19 cellular contexts compared by ENCODE assay signal in genomic region chr5:67393211-67393610, GRCh38.
"Had no signal": no experiment of that assay in that cellular context is flagged by ENCODE, and none has a peak within 500 bp of the region (broad histone marks: within the 10 kb centered on the region; RNA-seq: fewer than 3 reads in every experiment).

No MANE protein-coding gene starts in this region.

- H3K4me3 Mint-ChIP-seq: activated CD4-positive, alpha-beta T cell treated with anti-CD3 and anti-CD28 coated beads, Interleukin-2, amount 10 ng/mL, durations not matched to agents 7 days and 5 days; activated CD8-positive, alpha-beta T cell treated with anti-CD3 and anti-CD28 coated beads, Interleukin-2, amount 10 ng/mL, durations not matched to agents 7 days and 5 days; activated naive CD4-positive, alpha-beta T cell treated with anti-CD3 and anti-CD28 coated beads for 36 hours; activated naive CD8-positive, alpha-beta T cell treated with anti-CD3 and anti-CD28 coated beads, Interleukin-2, amount 50 U/mL, for 24 hours; activated T-cell treated with anti-CD3 and anti-CD28 coated beads, Interleukin-2, amount 50 U/mL, for 24 hours; brain; stimulated activated naive CD8-positive, alpha-beta T cell treated with anti-CD3 and anti-CD28 coated beads, Interleukin-15, Interleukin-2, amounts not matched to agents 100 ng/mL and 50 ng/mL, for 24 hours had no signal

- H3K4me1 Mint-ChIP-seq: activated CD4-positive, alpha-beta T cell treated with anti-CD3 and anti-CD28 coated beads, Interleukin-2, amount 10 ng/mL, durations not matched to agents 7 days and 5 days; activated naive CD8-positive, alpha-beta T cell treated with anti-CD3 and anti-CD28 coated beads, Interleukin-2, amount 50 U/mL, for 24 hours had no signal

- H3K36me3 Mint-ChIP-seq: brain had no signal

- H3K4me1 ChIP-seq: gastrocnemius medialis, transverse colon, uterus had no signal

- H3K27me3 Mint-ChIP-seq: activated CD4-positive, alpha-beta T cell treated with anti-CD3 and anti-CD28 coated beads, Interleukin-2, amount 10 ng/mL, durations not matched to agents 7 days and 5 days; activated naive CD8-positive, alpha-beta T cell treated with anti-CD3 and anti-CD28 coated beads, Interleukin-2, amount 50 U/mL, for 24 hours; activated T-cell treated with anti-CD3 and anti-CD28 coated beads, Interleukin-2, amount 50 U/mL, for 24 hours; stimulated activated naive CD8-positive, alpha-beta T cell treated with anti-CD3 and anti-CD28 coated beads, Interleukin-15, Interleukin-2, amounts not matched to agents 100 ng/mL and 50 ng/mL, for 24 hours had no signal

- H3K4me3 ChIP-seq: gastrocnemius medialis, transverse colon, uterus had no signal

- H3K27ac Mint-ChIP-seq: activated CD4-positive, alpha-beta T cell treated with anti-CD3 and anti-CD28 coated beads, Interleukin-2, amount 10 ng/mL, durations not matched to agents 7 days and 5 days; activated CD8-positive, alpha-beta T cell treated with anti-CD3 and anti-CD28 coated beads, Interleukin-2, amount 10 ng/mL, durations not matched to agents 7 days and 5 days; activated naive CD4-positive, alpha-beta T cell treated with anti-CD3 and anti-CD28 coated beads for 36 hours; activated naive CD8-positive, alpha-beta T cell treated with anti-CD3 and anti-CD28 coated beads, Interleukin-2, amount 50 U/mL, for 24 hours; activated T-cell treated with anti-CD3 and anti-CD28 coated beads, Interleukin-2, amount 50 U/mL, for 24 hours; brain; stimulated activated naive CD8-positive, alpha-beta T cell treated with anti-CD3 and anti-CD28 coated beads, Interleukin-15, Interleukin-2, amounts not matched to agents 100 ng/mL and 50 ng/mL, for 24 hours had no signal

- DNase-seq: activated CD4-positive, alpha-beta T cell treated with anti-CD3 and anti-CD28 coated beads, Interleukin-2, amount 10 ng/mL, durations not matched to agents 7 days and 5 days; activated CD8-positive, alpha-beta T cell treated with anti-CD3 and anti-CD28 coated beads, Interleukin-2, amount 10 ng/mL, durations not matched to agents 7 days and 5 days; activated naive CD4-positive, alpha-beta T cell treated with anti-CD3 and anti-CD28 coated beads for 36 hours; activated naive CD8-positive, alpha-beta T cell treated with anti-CD3 and anti-CD28 coated beads, Interleukin-2, amount 50 U/mL, for 24 hours; activated T-cell treated with anti-CD3 and anti-CD28 coated beads, Interleukin-2, amount 50 U/mL, for 24 hours; anterior cingulate cortex; central memory CD4-positive, alpha-beta T cell; gastrocnemius medialis; head of caudate nucleus; kidney; mammary epithelial cell; occipital lobe; posterior cingulate gyrus; retina; T-helper 9 cell; transverse colon; uterus had no signal

- H3K9me3 ChIP-seq: gastrocnemius medialis, transverse colon, uterus had no signal

- H3K27me3 ChIP-seq: gastrocnemius medialis, transverse colon, uterus had no signal

- H3K9me3 Mint-ChIP-seq: activated CD4-positive, alpha-beta T cell treated with anti-CD3 and anti-CD28 coated beads, Interleukin-2, amount 10 ng/mL, durations not matched to agents 7 days and 5 days; activated naive CD4-positive, alpha-beta T cell treated with anti-CD3 and anti-CD28 coated beads for 36 hours; activated naive CD8-positive, alpha-beta T cell treated with anti-CD3 and anti-CD28 coated beads, Interleukin-2, amount 50 U/mL, for 24 hours; activated T-cell treated with anti-CD3 and anti-CD28 coated beads, Interleukin-2, amount 50 U/mL, for 24 hours; stimulated activated naive CD8-positive, alpha-beta T cell treated with anti-CD3 and anti-CD28 coated beads, Interleukin-15, Interleukin-2, amounts not matched to agents 100 ng/mL and 50 ng/mL, for 24 hours had no signal

- H3K27ac ChIP-seq: gastrocnemius medialis, transverse colon, uterus had no signal

- H3K36me3 ChIP-seq: gastrocnemius medialis, transverse colon, uterus had no signal
